ENCODE assay signal across 1 cellular context in the genomic region with DNA sequence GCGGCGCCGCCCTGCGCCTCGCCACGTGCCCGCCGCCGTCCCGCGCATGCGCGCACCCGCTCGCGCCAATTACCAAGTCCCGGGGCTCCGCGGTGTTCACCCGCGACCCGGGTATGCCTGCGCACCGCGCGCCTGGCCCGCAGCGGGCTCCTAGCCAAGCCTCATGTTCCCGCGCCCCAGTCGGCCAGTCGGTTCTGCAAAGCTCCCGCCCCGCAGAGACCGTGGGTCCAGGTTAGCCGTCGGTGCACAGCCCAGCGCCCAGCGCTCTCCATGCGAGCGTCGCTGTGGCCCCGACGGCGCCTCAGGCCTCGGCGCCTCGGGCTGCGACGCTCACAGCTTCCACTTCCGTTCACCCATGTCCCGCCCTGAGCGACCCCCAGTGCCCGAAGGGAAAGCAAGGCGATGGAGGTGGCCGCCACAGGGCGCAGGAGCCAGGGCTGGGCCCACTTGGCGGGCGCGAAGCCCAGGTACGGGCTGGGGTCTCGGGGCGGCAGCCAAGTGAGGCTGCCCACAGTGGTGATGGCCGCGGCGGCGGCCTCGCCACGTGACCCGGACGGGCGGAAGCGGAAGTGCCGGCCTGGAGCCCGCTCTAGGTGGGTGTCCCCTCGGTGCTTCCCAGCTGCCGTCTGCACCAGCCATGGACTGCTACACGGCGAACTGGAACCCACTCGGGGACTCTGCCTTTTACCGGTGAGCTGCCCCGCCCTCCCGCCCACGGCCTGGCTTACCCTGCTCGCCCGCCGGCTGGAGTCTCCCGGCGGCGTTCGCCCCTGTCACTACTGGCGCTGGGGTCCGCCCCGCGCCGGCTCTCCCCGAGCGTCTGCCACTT.
A peak's percentile ranks its signal among the peaks of the same experiment; 100 is the strongest.
TF ChIP-seq lines count a peak whose summit lies in the region.

A gene with protein sequence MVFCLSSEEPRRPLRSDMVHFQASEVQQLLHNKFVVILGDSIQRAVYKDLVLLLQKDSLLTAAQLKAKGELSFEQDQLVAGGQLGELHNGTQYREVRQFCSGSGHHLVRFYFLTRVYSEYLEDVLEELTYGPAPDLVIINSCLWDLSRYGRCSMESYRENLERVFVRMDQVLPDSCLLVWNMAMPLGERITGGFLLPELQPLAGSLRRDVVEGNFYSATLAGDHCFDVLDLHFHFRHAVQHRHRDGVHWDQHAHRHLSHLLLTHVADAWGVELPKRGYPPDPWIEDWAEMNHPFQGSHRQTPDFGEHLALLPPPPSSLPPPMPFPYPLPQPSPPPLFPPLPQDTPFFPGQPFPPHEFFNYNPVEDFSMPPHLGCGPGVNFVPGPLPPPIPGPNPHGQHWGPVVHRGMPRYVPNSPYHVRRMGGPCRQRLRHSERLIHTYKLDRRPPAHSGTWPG (minus strand): TSS at position 518 of the 829 bp plus-strand sequence. CDS start 743 bp downstream, outside the sequence.
A gene (plus strand): TSS at position 608 of the 829 bp plus-strand sequence. CDS start 30 bp downstream, at position 638.

TF ChIP-seq in HCT116, 20 proteins besides CTCF, POLR2A, EP300 and RAD21 (continued from another document):
- TF ChIP-seq, protein P1, sequence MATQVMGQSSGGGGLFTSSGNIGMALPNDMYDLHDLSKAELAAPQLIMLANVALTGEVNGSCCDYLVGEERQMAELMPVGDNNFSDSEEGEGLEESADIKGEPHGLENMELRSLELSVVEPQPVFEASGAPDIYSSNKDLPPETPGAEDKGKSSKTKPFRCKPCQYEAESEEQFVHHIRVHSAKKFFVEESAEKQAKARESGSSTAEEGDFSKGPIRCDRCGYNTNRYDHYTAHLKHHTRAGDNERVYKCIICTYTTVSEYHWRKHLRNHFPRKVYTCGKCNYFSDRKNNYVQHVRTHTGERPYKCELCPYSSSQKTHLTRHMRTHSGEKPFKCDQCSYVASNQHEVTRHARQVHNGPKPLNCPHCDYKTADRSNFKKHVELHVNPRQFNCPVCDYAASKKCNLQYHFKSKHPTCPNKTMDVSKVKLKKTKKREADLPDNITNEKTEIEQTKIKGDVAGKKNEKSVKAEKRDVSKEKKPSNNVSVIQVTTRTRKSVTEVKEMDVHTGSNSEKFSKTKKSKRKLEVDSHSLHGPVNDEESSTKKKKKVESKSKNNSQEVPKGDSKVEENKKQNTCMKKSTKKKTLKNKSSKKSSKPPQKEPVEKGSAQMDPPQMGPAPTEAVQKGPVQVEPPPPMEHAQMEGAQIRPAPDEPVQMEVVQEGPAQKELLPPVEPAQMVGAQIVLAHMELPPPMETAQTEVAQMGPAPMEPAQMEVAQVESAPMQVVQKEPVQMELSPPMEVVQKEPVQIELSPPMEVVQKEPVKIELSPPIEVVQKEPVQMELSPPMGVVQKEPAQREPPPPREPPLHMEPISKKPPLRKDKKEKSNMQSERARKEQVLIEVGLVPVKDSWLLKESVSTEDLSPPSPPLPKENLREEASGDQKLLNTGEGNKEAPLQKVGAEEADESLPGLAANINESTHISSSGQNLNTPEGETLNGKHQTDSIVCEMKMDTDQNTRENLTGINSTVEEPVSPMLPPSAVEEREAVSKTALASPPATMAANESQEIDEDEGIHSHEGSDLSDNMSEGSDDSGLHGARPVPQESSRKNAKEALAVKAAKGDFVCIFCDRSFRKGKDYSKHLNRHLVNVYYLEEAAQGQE (IDR thresholded peaks at IDR 0.05; ENCODE audit: low read depth), result no peak
- TF ChIP-seq CBX3 (IDR thresholded peaks at IDR 0.05; ENCODE audit: low read depth), result no peak
- no peak for TF ChIP-seq JUND (IDR thresholded peaks at IDR 0.05)
- TF ChIP-seq YY1 (IDR thresholded peaks at IDR 0.05; ENCODE audit: extremely low read depth, insufficient replicate concordance, low read depth, low read length), result peak; percentile 97
- TF ChIP-seq ZNF274 (IDR thresholded peaks at IDR 0.05; ENCODE audit: low read depth, low read length), result no peak
- TF ChIP-seq FOSL1 (IDR thresholded peaks at IDR 0.05; ENCODE audit: low read depth), result no peak
- TF ChIP-seq, protein P2, sequence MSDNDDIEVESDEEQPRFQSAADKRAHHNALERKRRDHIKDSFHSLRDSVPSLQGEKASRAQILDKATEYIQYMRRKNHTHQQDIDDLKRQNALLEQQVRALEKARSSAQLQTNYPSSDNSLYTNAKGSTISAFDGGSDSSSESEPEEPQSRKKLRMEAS (IDR thresholded peaks at IDR 0.05), result peak; percentile 91
- TF ChIP-seq, protein P3, sequence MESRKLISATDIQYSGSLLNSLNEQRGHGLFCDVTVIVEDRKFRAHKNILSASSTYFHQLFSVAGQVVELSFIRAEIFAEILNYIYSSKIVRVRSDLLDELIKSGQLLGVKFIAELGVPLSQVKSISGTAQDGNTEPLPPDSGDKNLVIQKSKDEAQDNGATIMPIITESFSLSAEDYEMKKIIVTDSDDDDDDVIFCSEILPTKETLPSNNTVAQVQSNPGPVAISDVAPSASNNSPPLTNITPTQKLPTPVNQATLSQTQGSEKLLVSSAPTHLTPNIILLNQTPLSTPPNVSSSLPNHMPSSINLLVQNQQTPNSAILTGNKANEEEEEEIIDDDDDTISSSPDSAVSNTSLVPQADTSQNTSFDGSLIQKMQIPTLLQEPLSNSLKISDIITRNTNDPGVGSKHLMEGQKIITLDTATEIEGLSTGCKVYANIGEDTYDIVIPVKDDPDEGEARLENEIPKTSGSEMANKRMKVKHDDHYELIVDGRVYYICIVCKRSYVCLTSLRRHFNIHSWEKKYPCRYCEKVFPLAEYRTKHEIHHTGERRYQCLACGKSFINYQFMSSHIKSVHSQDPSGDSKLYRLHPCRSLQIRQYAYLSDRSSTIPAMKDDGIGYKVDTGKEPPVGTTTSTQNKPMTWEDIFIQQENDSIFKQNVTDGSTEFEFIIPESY (IDR thresholded peaks at IDR 0.05; ENCODE audit: extremely low read depth, insufficient replicate concordance, low read length), result no peak
- TF ChIP-seq EZH2 (IDR thresholded peaks at IDR 0.05), result no peak
- TF ChIP-seq ELF1 (IDR thresholded peaks at IDR 0.05; ENCODE audit: borderline replicate concordance, low read depth), result peak; percentile 92
- TF ChIP-seq CEBPB (IDR thresholded peaks at IDR 0.05; ENCODE audit: low read depth), result no peak
- peak; percentile 94 for TF ChIP-seq ZFX (IDR thresholded peaks at IDR 0.05)
- TF ChIP-seq POLR2AphosphoS5 (IDR thresholded peaks at IDR 0.05; ENCODE audit: low read depth, low read length), result peak; percentile 78
- TF ChIP-seq SRF (IDR thresholded peaks at IDR 0.05; ENCODE audit: low read depth), result no peak
